ENCODE assay signal across 8 cellular contexts in genomic region chr7:32893225-32893560, GRCh38. TPM values are rescaled to one million over a fixed set of nuclear protein-coding genes. Genes with fewer than 3 reads are reported as not detected.
DNase-seq lines count a peak whose midpoint lies in the region; ATAC-seq, FAIRE-seq and TF ChIP-seq lines count a peak whose summit lies in the region.

No MANE protein-coding gene starts in this region.

- no peak for TF ChIP-seq CTCF in astrocyte (IDR thresholded peaks at IDR 0.05; ENCODE audit: insufficient read depth, low read depth, low read length)
- no peak for TF ChIP-seq CTCF in GM10266 (IDR thresholded peaks at IDR 0.05; ENCODE audit: control insufficient read depth, insufficient read depth, low read depth, missing control alignments)

- H3K9me3 ChIP-seq in astrocyte (ENCODE audit: insufficient read depth, low read depth, low read length): no peaks in the 10 kb centered on the region
- H3K9me3 ChIP-seq in naive thymus-derived CD4-positive, alpha-beta T cell (ENCODE audit: control insufficient read depth in 2 of 3, low read length in 3 of 3): no peaks in the 10 kb centered on the region

- DNase-seq in stimulated activated naive CD8-positive, alpha-beta T cell treated with anti-CD3 and anti-CD28 coated beads, Interleukin-15, Interleukin-2, amounts not matched to agents 100 U/mL and 50 U/mL, for 24 hours: no peak
- DNase-seq in astrocyte (ENCODE audit: low read depth): peak; percentile 12
- DNase-seq in naive thymus-derived CD4-positive, alpha-beta T cell: no peak
- DNase-seq in GM10266 (ENCODE audit: extremely low spot score): no peak
- DNase-seq in NCI-H1048 (lab: John Stamatoyannopoulos, UW): no peak
- DNase-seq in NCI-H748 (lab: John Stamatoyannopoulos, UW; ENCODE audit: unreplicated experiment): no peak

- CTCF ChIA-PET in naive thymus-derived CD4-positive, alpha-beta T cell (lab: Charles Lee): interaction anchor here (1.0 to 5.0 kb wide), 4 partner anchors 11 to 403 kb away, joined by 5 to 21 read pairs (median 12); partner anchors contain the start of gene LSM5

- no peak for ATAC-seq in stimulated activated naive CD8-positive, alpha-beta T cell treated with anti-CD3 and anti-CD28 coated beads, Interleukin-15, Interleukin-2, amounts not matched to agents 100 U/mL and 50 U/mL, for 24 hours
- ATAC-seq in naive thymus-derived CD4-positive, alpha-beta T cell: no peak
- no peak for ATAC-seq in GM18520 (IDR thresholded peaks at IDR 0.05; ENCODE audit: unreplicated experiment)

- peaks cover 23% of the 10 kb centered on the region for H4K20me1 ChIP-seq in astrocyte (ENCODE audit: insufficient read depth, low read length)

- no peak for FAIRE-seq in astrocyte (lab: Jason Lieb, UNC)

- POLR2A ChIA-PET in naive thymus-derived CD4-positive, alpha-beta T cell (lab: Charles Lee): interaction anchor here (0.9 to 6.4 kb wide), 8 partner anchors 8 to 169 kb away, joined by 3 to 78 read pairs (median 19); partner anchors contain the start of gene NT5C3A

- no peaks in the 10 kb centered on the region for H3K27me3 Mint-ChIP-seq in stimulated activated naive CD8-positive, alpha-beta T cell treated with anti-CD3 and anti-CD28 coated beads, Interleukin-15, Interleukin-2, amounts not matched to agents 100 ng/mL and 50 ng/mL, for 24 hours
- no peaks in the 10 kb centered on the region for H3K27me3 Mint-ChIP-seq in astrocyte (ENCODE audit: low read depth, unreplicated experiment)
- H3K27me3 Mint-ChIP-seq in naive thymus-derived CD4-positive, alpha-beta T cell: peaks cover 0 to 2% (median 0%) of the 10 kb centered on the region in 5 donors

- H2AFZ ChIP-seq in astrocyte (ENCODE audit: low read depth, low read length): peak overlapping the region; percentile 64

- intact Hi-C loops in naive thymus-derived CD4-positive, alpha-beta T cell (cut with micrococcal nuclease): loop anchor here in 1 of 2 donors (5.0 kb wide), 2 partner anchors 46 to 214 kb away; partner anchors contain the start of gene RP9

- H3K79me2 ChIP-seq in astrocyte (ENCODE audit: insufficient read depth, low read length): peaks cover 28% of the 10 kb centered on the region

- H3K4me1 Mint-ChIP-seq in stimulated activated naive CD8-positive, alpha-beta T cell treated with anti-CD3 and anti-CD28 coated beads, Interleukin-15, Interleukin-2, amounts not matched to agents 100 ng/mL and 50 ng/mL, for 24 hours (ENCODE audit: low read depth): peaks cover 45% of the 10 kb centered on the region
- H3K4me1 Mint-ChIP-seq in astrocyte (ENCODE audit: low read depth, unreplicated experiment): peaks cover 30% of the 10 kb centered on the region
- H3K4me1 Mint-ChIP-seq in naive thymus-derived CD4-positive, alpha-beta T cell: peaks cover 20 to 50% (median 35%) of the 10 kb centered on the region in 7 donors

- no peaks in the 10 kb centered on the region for H3K9me3 Mint-ChIP-seq in stimulated activated naive CD8-positive, alpha-beta T cell treated with anti-CD3 and anti-CD28 coated beads, Interleukin-15, Interleukin-2, amounts not matched to agents 100 ng/mL and 50 ng/mL, for 24 hours
- no peaks in the 10 kb centered on the region for H3K9me3 Mint-ChIP-seq in astrocyte (ENCODE audit: unreplicated experiment)
- H3K9me3 Mint-ChIP-seq in naive thymus-derived CD4-positive, alpha-beta T cell: peaks cover 0 to 3% (median 0%) of the 10 kb centered on the region in 11 donors

- peak overlapping the region; percentile 90 for H3K9ac ChIP-seq in astrocyte (ENCODE audit: low read length)

- no peak overlapping the region for H3K27ac ChIP-seq in astrocyte (ENCODE audit: low read depth, low read length)
- H3K27ac ChIP-seq in naive thymus-derived CD4-positive, alpha-beta T cell (ENCODE audit: low read depth, low read length): peak overlapping the region; percentile 97

- H3K36me3 Mint-ChIP-seq in stimulated activated naive CD8-positive, alpha-beta T cell treated with anti-CD3 and anti-CD28 coated beads, Interleukin-15, Interleukin-2, amounts not matched to agents 100 ng/mL and 50 ng/mL, for 24 hours (ENCODE audit: low read depth): peaks cover 6% of the 10 kb centered on the region
- no peaks in the 10 kb centered on the region for H3K36me3 Mint-ChIP-seq in astrocyte (ENCODE audit: low read depth, unreplicated experiment)
- H3K36me3 Mint-ChIP-seq in naive thymus-derived CD4-positive, alpha-beta T cell: peaks cover 0 to 9% (median 4%) of the 10 kb centered on the region in 5 donors

- H3K27me3 ChIP-seq in astrocyte (ENCODE audit: insufficient read depth, low read length): no peaks in the 10 kb centered on the region
- no peaks in the 10 kb centered on the region for H3K27me3 ChIP-seq in naive thymus-derived CD4-positive, alpha-beta T cell (ENCODE audit: control insufficient read depth in 2 of 2, insufficient read depth in 2 of 2, low read length in 2 of 2)

- peak overlapping the region; percentile 94 for H3K4me2 ChIP-seq in astrocyte (ENCODE audit: low read length)

- peak overlapping the region; percentile 88 for H3K4me3 Mint-ChIP-seq in stimulated activated naive CD8-positive, alpha-beta T cell treated with anti-CD3 and anti-CD28 coated beads, Interleukin-15, Interleukin-2, amounts not matched to agents 100 ng/mL and 50 ng/mL, for 24 hours
- H3K4me3 Mint-ChIP-seq in astrocyte (ENCODE audit: unreplicated experiment): peak overlapping the region; percentile 86
- H3K4me3 Mint-ChIP-seq in naive thymus-derived CD4-positive, alpha-beta T cell: peak overlapping the region in 8 of 10 donors; percentile 89 to 97 (median 94)

- no peaks in the 10 kb centered on the region for H3K36me3 ChIP-seq in astrocyte (ENCODE audit: insufficient read depth, low read length)
- no peaks in the 10 kb centered on the region for H3K36me3 ChIP-seq in naive thymus-derived CD4-positive, alpha-beta T cell (ENCODE audit: control insufficient read depth in 2 of 3, insufficient read depth in 3 of 3, low read length in 3 of 3)

- peak overlapping the region; percentile 99 for H3K27ac Mint-ChIP-seq in stimulated activated naive CD8-positive, alpha-beta T cell treated with anti-CD3 and anti-CD28 coated beads, Interleukin-15, Interleukin-2, amounts not matched to agents 100 ng/mL and 50 ng/mL, for 24 hours
- peak overlapping the region; percentile 96 for H3K27ac Mint-ChIP-seq in astrocyte (ENCODE audit: unreplicated experiment)
- H3K27ac Mint-ChIP-seq in naive thymus-derived CD4-positive, alpha-beta T cell: peak overlapping the region; percentile 97 to 100 (median 99)

- peak overlapping the region; percentile 71 for H3K4me3 ChIP-seq in astrocyte (ENCODE audit: insufficient read depth, low read depth, low read length)
- H3K4me3 ChIP-seq in naive thymus-derived CD4-positive, alpha-beta T cell (ENCODE audit: low read length): peak overlapping the region; percentile 87

- H3K4me1 ChIP-seq in astrocyte (ENCODE audit: insufficient read depth, low read length): peaks cover 19% of the 10 kb centered on the region
- H3K4me1 ChIP-seq in naive thymus-derived CD4-positive, alpha-beta T cell (ENCODE audit: control insufficient read depth in 2 of 2, insufficient read depth in 2 of 2, low read length in 2 of 2): peaks cover 21 to 23% of the 10 kb centered on the region in 2 donors

RNA-seq across cellular contexts. Expression of gene KBTBD2, which starts 1.6 kb away (rescaled TPM):
- total RNA-seq in astrocyte: 26.2 and 26.9 TPM in 2 replicates
- total RNA-seq in naive thymus-derived CD4-positive, alpha-beta T cell: 100 to 1,000 TPM in 2 of 5 experiments, 10 to 100 TPM in 3; 46.8 to 116 (median 66.3) TPM
- 10 to 100 TPM; 18.4 to 22.5 TPM for polyA plus RNA-seq in naive thymus-derived CD4-positive, alpha-beta T cell
